Comparison of ENCODE assay signal across 33 cellular contexts in genomic region chr22:44071760-44072159, GRCh38.
"Had no signal": no experiment of that assay in that cellular context is flagged by ENCODE, and none has a peak within 500 bp of the region (broad histone marks: within the 10 kb centered on the region; RNA-seq: fewer than 3 reads in every experiment).

No MANE protein-coding gene starts in this region.

- ATAC-seq: activated CD4-positive, CD25-positive, alpha-beta regulatory T cell treated with anti-CD3 and anti-CD28 coated beads, Interleukin-2, amount 50 U/mL, for 24 hours; activated CD8-positive, alpha-beta memory T cell treated with anti-CD3 and anti-CD28 coated beads, Interleukin-2, amount 10 ng/mL, durations not matched to agents 7 days and 5 days; activated CD8-positive, alpha-beta T cell treated with anti-CD3 and anti-CD28 coated beads, Interleukin-2, amount 10 ng/mL, durations not matched to agents 7 days and 5 days; activated naive CD8-positive, alpha-beta T cell treated with anti-CD3 and anti-CD28 coated beads, Interleukin-2, amount 50 U/mL, for 24 hours; body of pancreas; gastroesophageal sphincter; T-helper 17 cell had no signal

- H3K27me3 ChIP-seq: adrenal gland, body of pancreas, esophagus squamous epithelium, gastroesophageal sphincter had no signal

- H3K9me3 ChIP-seq: adrenal gland, body of pancreas, esophagus squamous epithelium, gastroesophageal sphincter had no signal

- DNase-seq: activated B cell treated with CpG ODN at 0.5 μM for 24 hours; activated CD4-positive, alpha-beta memory T cell treated with anti-CD3 and anti-CD28 coated beads for 36 hours; activated CD4-positive, alpha-beta T cell treated with anti-CD3 and anti-CD28 coated beads for 48 hours; activated CD8-positive, alpha-beta memory T cell treated with anti-CD3 and anti-CD28 coated beads, Interleukin-2, amount 10 ng/mL, durations not matched to agents 7 days and 5 days; activated CD8-positive, alpha-beta memory T cell treated with anti-CD3 and anti-CD28 coated beads, Interleukin-2, amount 50 U/mL, for 4 hours; activated CD8-positive, alpha-beta T cell treated with anti-CD3 and anti-CD28 coated beads, Interleukin-2, amount 10 ng/mL, durations not matched to agents 7 days and 5 days; activated effector memory CD4-positive, alpha-beta T cell treated with anti-CD3 and anti-CD28 coated beads, Interleukin-2, amount 50 U/mL, for 16 hours; activated naive CD4-positive, alpha-beta T cell treated with anti-CD3 and anti-CD28 coated beads for 36 hours; activated naive CD8-positive, alpha-beta T cell treated with anti-CD3 and anti-CD28 coated beads for 36 hours; activated naive CD8-positive, alpha-beta T cell treated with anti-CD3 and anti-CD28 coated beads, Interleukin-2, amount 50 U/mL, for 24 hours; activated T-cell treated with anti-CD3 and anti-CD28 coated beads, Interleukin-2, amount 50 U/mL, for 1 hour; activated T-cell treated with anti-CD3 and anti-CD28 coated beads, Interleukin-2, amount 50 U/mL, for 48 hours; adrenal gland; amygdala; aorta; body of pancreas; caudate nucleus; cortex of kidney; dermis blood vessel endothelial cell; effector CD4-positive, alpha-beta T cell; esophagus squamous epithelium; foreskin fibroblast; T-helper 1 cell; T-helper 17 cell; T1000; WERI-Rb-1 had no signal

- H3K36me3 Mint-ChIP-seq: activated CD4-positive, alpha-beta memory T cell treated with anti-CD3 and anti-CD28 coated beads for 36 hours; activated CD8-positive, alpha-beta memory T cell treated with anti-CD3 and anti-CD28 coated beads, Interleukin-2, amount 10 ng/mL, durations not matched to agents 7 days and 5 days; activated naive CD4-positive, alpha-beta T cell treated with anti-CD3 and anti-CD28 coated beads, Interleukin-2, amount 50 U/mL, for 24 hours; activated naive CD8-positive, alpha-beta T cell treated with anti-CD3 and anti-CD28 coated beads for 36 hours had no signal

- H3K27me3 Mint-ChIP-seq: activated B cell treated with CpG ODN at 0.5 μM for 24 hours; activated CD8-positive, alpha-beta memory T cell treated with anti-CD3 and anti-CD28 coated beads, Interleukin-2, amount 10 ng/mL, durations not matched to agents 7 days and 5 days; activated naive CD8-positive, alpha-beta T cell treated with anti-CD3 and anti-CD28 coated beads, Interleukin-2, amount 50 U/mL, for 24 hours had no signal

- H3K9me3 Mint-ChIP-seq: activated B cell treated with CpG ODN at 0.5 μM for 24 hours; activated CD4-positive, alpha-beta memory T cell treated with anti-CD3 and anti-CD28 coated beads for 36 hours; activated naive CD4-positive, alpha-beta T cell treated with anti-CD3 and anti-CD28 coated beads for 36 hours; activated naive CD4-positive, alpha-beta T cell treated with anti-CD3 and anti-CD28 coated beads, Interleukin-2, amount 50 U/mL, for 24 hours; activated naive CD8-positive, alpha-beta T cell treated with anti-CD3 and anti-CD28 coated beads for 36 hours; activated naive CD8-positive, alpha-beta T cell treated with anti-CD3 and anti-CD28 coated beads, Interleukin-2, amount 50 U/mL, for 24 hours; activated T-helper 1 cell treated with anti-CD3 and anti-CD28 coated beads, Interleukin-12 subunit alpha, Interleukin-12 subunit beta, Interleukin-2, Interleukin-4 antibody, amounts not matched to agents 30 ng/mL and 10 ng/mL and 1 ng/mL, durations not matched to agents 14 hours and 24 hours and 36 hours; activated T-helper 2 cell treated with anti-CD3 and anti-CD28 coated beads, Interferon-gamma antibody, Interleukin-2, Interleukin-4, amounts not matched to agents 10 μg/mL and 5 μg/mL and 100 μg/mL, durations not matched to agents 14 hours and 24 hours and 36 hours; T-helper 2 cell treated with Interferon-gamma antibody and Interleukin-4, amounts not matched to agents 5 μg/mL and 100 μg/mL, for 36 hours had no signal

- H3K27ac ChIP-seq: adrenal gland, body of pancreas, epithelial cell of prostate, esophagus squamous epithelium, gastroesophageal sphincter, WERI-Rb-1 had no signal

- H3K4me3 ChIP-seq: adrenal gland, body of pancreas, esophagus squamous epithelium, gastroesophageal sphincter had no signal

- H3K36me3 ChIP-seq: adrenal gland, esophagus squamous epithelium, gastroesophageal sphincter, WERI-Rb-1 had no signal

- H3K27ac Mint-ChIP-seq: activated B cell treated with CpG ODN at 0.5 μM for 24 hours; activated CD4-positive, alpha-beta memory T cell treated with anti-CD3 and anti-CD28 coated beads for 36 hours; activated CD8-positive, alpha-beta memory T cell treated with anti-CD3 and anti-CD28 coated beads, Interleukin-2, amount 10 ng/mL, durations not matched to agents 7 days and 5 days; activated CD8-positive, alpha-beta T cell treated with anti-CD3 and anti-CD28 coated beads, Interleukin-2, amount 10 ng/mL, durations not matched to agents 7 days and 5 days; activated naive CD4-positive, alpha-beta T cell treated with anti-CD3 and anti-CD28 coated beads for 36 hours; activated naive CD4-positive, alpha-beta T cell treated with anti-CD3 and anti-CD28 coated beads, Interleukin-2, amount 50 U/mL, for 24 hours; activated naive CD8-positive, alpha-beta T cell treated with anti-CD3 and anti-CD28 coated beads for 36 hours; activated naive CD8-positive, alpha-beta T cell treated with anti-CD3 and anti-CD28 coated beads, Interleukin-2, amount 50 U/mL, for 24 hours; activated T-helper 1 cell treated with anti-CD3 and anti-CD28 coated beads, Interleukin-12 subunit alpha, Interleukin-12 subunit beta, Interleukin-2, Interleukin-4 antibody, amounts not matched to agents 30 ng/mL and 10 ng/mL and 1 ng/mL, durations not matched to agents 14 hours and 24 hours and 36 hours; activated T-helper 2 cell treated with anti-CD3 and anti-CD28 coated beads, Interferon-gamma antibody, Interleukin-2, Interleukin-4, amounts not matched to agents 10 μg/mL and 5 μg/mL and 100 μg/mL, durations not matched to agents 14 hours and 24 hours and 36 hours; T-helper 17 cell; T-helper 2 cell treated with Interferon-gamma antibody and Interleukin-4, amounts not matched to agents 5 μg/mL and 100 μg/mL, for 36 hours had no signal

- H3K4me1 ChIP-seq: adrenal gland, body of pancreas had no signal

- H3K4me3 Mint-ChIP-seq: activated B cell treated with CpG ODN at 0.5 μM for 24 hours; activated CD4-positive, alpha-beta memory T cell treated with anti-CD3 and anti-CD28 coated beads for 36 hours; activated CD8-positive, alpha-beta memory T cell treated with anti-CD3 and anti-CD28 coated beads, Interleukin-2, amount 10 ng/mL, durations not matched to agents 7 days and 5 days; activated CD8-positive, alpha-beta T cell treated with anti-CD3 and anti-CD28 coated beads, Interleukin-2, amount 10 ng/mL, durations not matched to agents 7 days and 5 days; activated naive CD4-positive, alpha-beta T cell treated with anti-CD3 and anti-CD28 coated beads for 36 hours; activated naive CD4-positive, alpha-beta T cell treated with anti-CD3 and anti-CD28 coated beads, Interleukin-2, amount 50 U/mL, for 24 hours; activated naive CD8-positive, alpha-beta T cell treated with anti-CD3 and anti-CD28 coated beads for 36 hours; activated naive CD8-positive, alpha-beta T cell treated with anti-CD3 and anti-CD28 coated beads, Interleukin-2, amount 50 U/mL, for 24 hours; activated T-helper 1 cell treated with anti-CD3 and anti-CD28 coated beads, Interleukin-12 subunit alpha, Interleukin-12 subunit beta, Interleukin-2, Interleukin-4 antibody, amounts not matched to agents 30 ng/mL and 10 ng/mL and 1 ng/mL, durations not matched to agents 14 hours and 24 hours and 36 hours; T-helper 17 cell; T-helper 2 cell treated with Interferon-gamma antibody and Interleukin-4, amounts not matched to agents 5 μg/mL and 100 μg/mL, for 36 hours had no signal

- H3K4me1 Mint-ChIP-seq: activated naive CD4-positive, alpha-beta T cell treated with anti-CD3 and anti-CD28 coated beads, Interleukin-2, amount 50 U/mL, for 24 hours had no signal
